ENCODE assay signal across 8 cellular contexts in genomic region chr22:39995346-39996252, GRCh38. TPM values are rescaled to one million over a fixed set of nuclear protein-coding genes. Genes with fewer than 3 reads are reported as not detected.
DNase-seq lines count a peak whose midpoint lies in the region; ATAC-seq and TF ChIP-seq lines count a peak whose summit lies in the region.

No MANE protein-coding gene starts in this region.

- 67% methylated on average over 40 of the region's 40 CpGs for WGBS in urinary bladder

- no peak overlapping the region for H3K27ac ChIP-seq in effector memory CD4-positive, alpha-beta T cell (ENCODE audit: insufficient read depth, low read length, poor library complexity, severe bottlenecking)
- H3K27ac ChIP-seq in urinary bladder (ENCODE audit: low read depth), result peak overlapping the region; percentile 31

- TF ChIP-seq CTCF in natural killer cell (IDR thresholded peaks at IDR 0.05) (no peak), mucosa of descending colon (IDR thresholded peaks at IDR 0.05) (no peak)

- H3K27ac Mint-ChIP-seq in natural killer cell treated with Interleukin-12 subunit alpha and Interleukin-12 subunit beta and Interleukin-15 and Interleukin-18, amount 100 ng/mL, for 72 hours, result no peak overlapping the region
- H3K27ac Mint-ChIP-seq in natural killer cell, result no peak overlapping the region

- H3K4me3 ChIP-seq in effector memory CD4-positive, alpha-beta T cell (ENCODE audit: insufficient read depth, low read depth, low read length, poor library complexity, severe bottlenecking), result peak overlapping the region; percentile 32
- peak overlapping the region; percentile 46 for H3K4me3 ChIP-seq in mucosa of descending colon
- H3K4me3 ChIP-seq in urinary bladder (ENCODE audit: low read depth, low read length), result peak overlapping the region; percentile 24

- peaks cover 0 to 6% of the 10 kb centered on the region in 2 donors for H3K4me1 Mint-ChIP-seq in natural killer cell treated with Interleukin-12 subunit alpha and Interleukin-12 subunit beta and Interleukin-15 and Interleukin-18, amount 100 ng/mL, for 72 hours (ENCODE audit: low read depth in 2 of 2)
- peaks cover 7 to 9% of the 10 kb centered on the region in 2 donors for H3K4me1 Mint-ChIP-seq in natural killer cell

- H3K36me3 Mint-ChIP-seq in natural killer cell treated with Interleukin-12 subunit alpha and Interleukin-12 subunit beta and Interleukin-15 and Interleukin-18, amount 100 ng/mL, for 72 hours, result no peaks in the 10 kb centered on the region
- no peaks in the 10 kb centered on the region for H3K36me3 Mint-ChIP-seq in natural killer cell

- H3K9me3 Mint-ChIP-seq in natural killer cell treated with Interleukin-12 subunit alpha and Interleukin-12 subunit beta and Interleukin-15 and Interleukin-18, amount 100 ng/mL, for 72 hours, result no peaks in the 10 kb centered on the region
- no peaks in the 10 kb centered on the region for H3K9me3 Mint-ChIP-seq in natural killer cell

- peak overlapping the region; percentile 8 for H3K4me3 Mint-ChIP-seq in natural killer cell treated with Interleukin-12 subunit alpha and Interleukin-12 subunit beta and Interleukin-15 and Interleukin-18, amount 100 ng/mL, for 72 hours
- no peak overlapping the region for H3K4me3 Mint-ChIP-seq in natural killer cell

- no peaks in the 10 kb centered on the region for H3K36me3 ChIP-seq in effector memory CD4-positive, alpha-beta T cell (ENCODE audit: control insufficient read depth, insufficient read depth, low read length)
- H3K36me3 ChIP-seq in mucosa of descending colon (ENCODE audit: low read depth) (no peaks in the 10 kb centered on the region), urinary bladder (ENCODE audit: insufficient read depth) (no peaks in the 10 kb centered on the region)

- no peak for DNase-seq in natural killer cell treated with Interleukin-12 subunit alpha and Interleukin-12 subunit beta and Interleukin-15 and Interleukin-18, amount 100 ng/mL, for 72 hours (ENCODE audit: low spot score)
- DNase-seq in natural killer cell (no peak), mucosa of descending colon (peak in 2 of 3 donors; percentile 35 to 43), NOMO-1 treated with DMSO at 0.1 percent for 48 hours (lab: John Stamatoyannopoulos, UW; ENCODE audit: unreplicated experiment) (no peak)
- DNase-seq in effector memory CD4-positive, alpha-beta T cell, result no peak

- peak in 1 of 2 donors; percentile 2 for ATAC-seq in natural killer cell treated with Interleukin-12 subunit alpha and Interleukin-12 subunit beta and Interleukin-15 and Interleukin-18, amount 100 ng/mL, for 72 hours
- no peak for ATAC-seq in natural killer cell
- ATAC-seq in mucosa of descending colon, result peak; percentile 38
- ATAC-seq in HG03045 (IDR thresholded peaks at IDR 0.05; ENCODE audit: unreplicated experiment), result no peak
- no peak for ATAC-seq in HG02623 (IDR thresholded peaks at IDR 0.05; ENCODE audit: unreplicated experiment)

- H3K4me1 ChIP-seq in effector memory CD4-positive, alpha-beta T cell (ENCODE audit: control insufficient read depth, insufficient read depth, low read length, poor library complexity, severe bottlenecking), result peaks cover 12% of the 10 kb centered on the region
- H3K4me1 ChIP-seq in mucosa of descending colon (ENCODE audit: low read depth), result peaks cover 36% of the 10 kb centered on the region
- no peaks in the 10 kb centered on the region for H3K4me1 ChIP-seq in urinary bladder (ENCODE audit: insufficient read depth)

- H3K9me3 ChIP-seq in effector memory CD4-positive, alpha-beta T cell (ENCODE audit: control insufficient read depth, low read length), result no peaks in the 10 kb centered on the region
- no peaks in the 10 kb centered on the region for H3K9me3 ChIP-seq in mucosa of descending colon

- peaks cover 27 to 31% of the 10 kb centered on the region in 2 donors for H3K27me3 Mint-ChIP-seq in natural killer cell treated with Interleukin-12 subunit alpha and Interleukin-12 subunit beta and Interleukin-15 and Interleukin-18, amount 100 ng/mL, for 72 hours
- peaks cover 28 to 48% of the 10 kb centered on the region in 2 donors for H3K27me3 Mint-ChIP-seq in natural killer cell (ENCODE audit: low read depth in 2 of 2)

- peaks cover 10% of the 10 kb centered on the region for H3K27me3 ChIP-seq in effector memory CD4-positive, alpha-beta T cell (replicated peaks; ENCODE audit: control insufficient read depth, insufficient read depth, low read length, poor library complexity, severe bottlenecking)

- intact Hi-C loops in natural killer cell (cut with micrococcal nuclease), result no loop called here
- intact Hi-C loops in mucosa of descending colon (cut with DNase I, micrococcal nuclease), result no loop called here

RNA-seq across cellular contexts. Expression of gene FAM83F, which starts 0.8 kb away (rescaled TPM):
- total RNA-seq in natural killer cell treated with Interleukin-12 subunit alpha and Interleukin-12 subunit beta and Interleukin-15 and Interleukin-18, amount 100 ng/mL, for 72 hours, result under 1 TPM in 1 of 2 donors, not detected in 1; 0.39 TPM
- 1 to 10 TPM in 2 of 3 donors, not detected in 1; 1.0 to 7.5 TPM for total RNA-seq in natural killer cell
- 10 to 100 TPM; 15.8 to 48.0 (median 35.0) TPM for total RNA-seq in mucosa of descending colon
- 3.1 TPM for total RNA-seq in urinary bladder
- polyA plus RNA-seq in urinary bladder, result 2.1 TPM

RNA-seq across cellular contexts. Expression of gene TMA7B, which starts 35.4 kb away (rescaled TPM):
- 1 to 10 TPM in 1 of 2 donors, under 1 TPM in 1; 0.86 to 2.8 TPM for total RNA-seq in natural killer cell treated with Interleukin-12 subunit alpha and Interleukin-12 subunit beta and Interleukin-15 and Interleukin-18, amount 100 ng/mL, for 72 hours
- 1 to 10 TPM; 2.6 to 8.7 (median 6.7) TPM for total RNA-seq in natural killer cell
- under 1 TPM; 0.22 to 0.51 (median 0.23) TPM for total RNA-seq in mucosa of descending colon
- total RNA-seq in urinary bladder, result 0.26 TPM
- polyA plus RNA-seq in urinary bladder, result not detected

Comparison
In these comparisons a context has a peak if more than half of its experiments do, and no peak if none do; other contexts are left out.
1. DNase-seq: peak in mucosa of descending colon (2 of 3); none in natural killer cell treated with Interleukin-12 subunit alpha and Interleukin-12 subunit beta and Interleukin-15 and Interleukin-18, amount 100 ng/mL, for 72 hours (single experiment), natural killer cell (single experiment), effector memory CD4-positive, alpha-beta T cell (0 of 3) and NOMO-1 treated with DMSO at 0.1 percent for 48 hours (single experiment).
2. Peak in every context shown above with its lines, with median percentiles within 50 percentile points of each other: H3K4me3 ChIP-seq.